ENCODE assay signal across 8 cellular contexts in the genomic region with DNA sequence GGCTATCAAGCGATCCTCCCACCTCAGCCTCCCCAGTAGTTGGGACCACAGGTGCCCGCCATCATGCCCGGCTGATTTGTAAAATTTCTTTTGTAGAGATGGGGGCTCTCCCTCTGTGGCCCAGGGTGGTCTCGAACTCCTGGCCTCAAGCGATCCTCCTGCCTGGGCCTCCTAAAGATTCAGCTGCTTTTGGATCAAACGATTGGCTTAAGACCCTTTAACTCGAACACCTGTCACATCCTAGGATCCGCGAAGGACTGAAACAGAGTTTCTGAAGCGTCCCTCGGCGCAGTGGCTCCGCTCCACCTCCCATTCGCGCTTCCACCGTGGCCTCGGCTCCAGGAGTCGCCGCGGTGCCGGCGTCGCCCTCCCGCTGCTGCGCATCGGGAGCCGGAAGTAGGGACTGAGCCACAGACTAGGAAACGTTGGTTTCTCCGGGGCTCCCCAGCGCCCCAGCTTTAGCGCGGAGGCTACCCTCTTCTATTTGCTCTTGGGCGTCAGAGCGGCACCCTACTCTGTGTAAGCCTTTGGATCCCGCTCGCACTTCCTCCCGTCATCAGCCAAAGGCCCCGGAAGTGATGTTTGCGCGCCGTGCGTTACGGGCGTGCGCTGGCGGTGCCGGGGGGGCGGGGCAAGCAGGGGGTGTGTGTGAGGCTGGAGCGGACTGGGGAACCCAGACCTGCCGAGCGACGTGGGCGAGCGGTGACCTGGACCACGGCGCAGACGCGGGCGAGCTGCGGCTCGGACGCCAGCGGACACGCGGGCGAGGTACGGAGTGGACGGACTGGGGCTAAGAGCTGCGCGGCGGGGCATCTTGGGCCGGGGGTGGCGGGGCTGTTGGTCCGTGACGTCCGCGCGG. TPM values are rescaled to one million over a fixed set of nuclear protein-coding genes. Genes with fewer than 3 reads are reported as not detected.
A peak's percentile ranks its signal among the peaks of the same experiment; 100 is the strongest.
DNase-seq lines count a peak whose midpoint lies in the region; ATAC-seq and TF ChIP-seq lines count a peak whose summit lies in the region.

No MANE protein-coding gene starts in this region.

- intact Hi-C loops in right lobe of liver (cut with DNase I) = no loop called here

- peaks cover 0 to 14% (median 0%) of the 10 kb centered on the region in 4 donors for H3K4me1 ChIP-seq in right lobe of liver

- TF ChIP-seq POLR2A in right lobe of liver (IDR thresholded peaks at IDR 0.05) = peak; percentile 96

- H3K4me3 ChIP-seq in right lobe of liver = peak overlapping the region; percentile 91 to 94 (median 92)

- H3K27me3 ChIP-seq in right lobe of liver = no peaks in the 10 kb centered on the region

- H3K27ac ChIP-seq in C4-2B = peak overlapping the region; percentile 86
- peak overlapping the region; percentile 94 to 96 (median 94) for H3K27ac ChIP-seq in right lobe of liver

- no peaks in the 10 kb centered on the region for H3K36me3 ChIP-seq in right lobe of liver

- 6% methylated on average over 27 of the region's 78 CpGs for WGBS in right lobe of liver (ENCODE audit: insufficient coverage, low coverage, low lambda C conversion rate, missing lambda C conversion rate)

- peak; percentile 93 for ATAC-seq in GM19395 (IDR thresholded peaks at IDR 0.05; ENCODE audit: unreplicated experiment)
- ATAC-seq in HG03558 (IDR thresholded peaks at IDR 0.05; ENCODE audit: extremely low read depth, unreplicated experiment) = peak; percentile 66
- peak; percentile 97 to 99 (median 98) for ATAC-seq in right lobe of liver

- no peaks in the 10 kb centered on the region for H3K9me3 ChIP-seq in right lobe of liver

- no peak for TF ChIP-seq CTCF in C4-2B (conservative IDR thresholded peaks at IDR 0.05)
- TF ChIP-seq CTCF in right lobe of liver (IDR thresholded peaks at IDR 0.05) = no peak

- DNase-seq in NCI-H748 (lab: John Stamatoyannopoulos, UW; ENCODE audit: unreplicated experiment) (peak; percentile 96), dermis microvascular lymphatic vessel endothelial cell (ENCODE audit: low read depth in 2 of 2) (peak; percentile 86 to 95), right lobe of liver (peak; percentile 98 to 99 (median 98))
- peak; percentile 91 to 92 for DNase-seq in activated CD4-positive, alpha-beta T cell treated with anti-CD3 and anti-CD28 coated beads, Interleukin-2, amount 50 U/mL, for 4 hours
- DNase-seq in stimulated activated CD4-positive, alpha-beta T cell treated with anti-CD3 and anti-CD28 coated beads, Interleukin-4, amount 100 ng/mL, for 24 hours = peak; percentile 94

RNA-seq across cellular contexts. Expression of a gene that starts 53.0 kb away (rescaled TPM):
- total RNA-seq in dermis microvascular lymphatic vessel endothelial cell (3.7 and 6.8 TPM in 2 replicates), right lobe of liver (1 to 10 TPM; 1.4 to 5.7 (median 3.9) TPM)

RNA-seq across cellular contexts. Expression of a gene that starts 58.8 kb away (rescaled TPM):
- 18.1 and 22.4 TPM in 2 replicates for total RNA-seq in dermis microvascular lymphatic vessel endothelial cell
- total RNA-seq in right lobe of liver = 10 to 100 TPM in 3 of 6 experiments, 1 to 10 TPM in 3; 7.3 to 13.8 (median 10.2) TPM

Comparison
In these comparisons a context has a peak if more than half of its experiments do, and no peak if none do; other contexts are left out.
1. Peak in every context shown above with its lines: DNase-seq, ATAC-seq, H3K4me3 ChIP-seq and H3K27ac ChIP-seq.